In the genomic region with DNA sequence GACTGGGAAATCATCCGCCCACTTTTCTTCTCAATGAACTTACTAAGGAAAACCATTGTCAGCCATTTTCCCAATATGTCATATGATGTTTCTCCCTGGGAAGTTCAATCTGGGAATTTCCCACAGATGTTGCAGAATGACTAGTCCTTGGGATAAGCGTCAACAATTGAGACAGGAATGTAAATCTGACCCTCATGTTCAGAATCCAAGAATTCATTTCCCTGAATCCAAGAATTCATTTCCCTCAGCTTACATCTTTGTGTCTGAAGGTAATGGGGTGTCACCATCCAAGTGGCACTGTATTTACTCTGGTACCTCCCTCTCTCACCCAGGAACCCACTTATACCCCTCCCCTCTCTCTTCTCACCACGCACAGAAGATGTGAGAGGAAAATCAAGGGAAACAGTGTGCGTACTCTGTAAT, we compare ENCODE assay signal across 9 cellular contexts. TPM values are rescaled to one million over a fixed set of nuclear protein-coding genes. Genes with fewer than 3 reads are reported as not detected.
DNase-seq lines count a peak whose midpoint lies in the region; ATAC-seq and TF ChIP-seq lines count a peak whose summit lies in the region.
"Had no signal": no experiment of that assay in that cellular context is flagged by ENCODE, and none has a peak within 500 bp of the region (broad histone marks: within the 10 kb centered on the region; RNA-seq: fewer than 3 reads in every experiment).

No MANE protein-coding gene starts in this region.

- H3K4me1 ChIP-seq in Peyer's patch = peaks cover 0 to 72% (median 11%) of the 10 kb centered on the region in 4 donors

- H3K4me3 ChIP-seq in Peyer's patch = peak overlapping the region in 1 of 4 donors; percentile 6

- H3K9me3 ChIP-seq in Peyer's patch = no peaks in the 10 kb centered on the region

- no peaks in the 10 kb centered on the region for H3K27me3 ChIP-seq in Peyer's patch

- DNase-seq in Daoy (ENCODE audit: low read depth) (peak; percentile 85), Peyer's patch (no peak), epidermal melanocyte (ENCODE audit: insufficient read length, low spot score) (peak; percentile 57), pons (ENCODE audit: low spot score) (peak; percentile 56), SIG-M5 (lab: John Stamatoyannopoulos, UW) (no peak), NCI-H446 (lab: John Stamatoyannopoulos, UW) (no peak)
- DNase-seq in activated effector memory CD4-positive, alpha-beta T cell treated with anti-CD3 and anti-CD28 coated beads, Interleukin-2, amount 50 U/mL, for 16 hours = no peak

- no peaks in the 10 kb centered on the region for H3K36me3 ChIP-seq in Peyer's patch

- no peak for ATAC-seq in GM21825 (IDR thresholded peaks at IDR 0.05; ENCODE audit: unreplicated experiment)
- ATAC-seq: Panc1 had no signal

- TF ChIP-seq POLR2A in Peyer's patch (IDR thresholded peaks at IDR 0.05) = no peak

- peak overlapping the region; percentile 58 to 77 (median 69) for H3K27ac ChIP-seq in Peyer's patch

- no peak for TF ChIP-seq CTCF in Peyer's patch (IDR thresholded peaks at IDR 0.05)

RNA-seq across cellular contexts. Expression of gene KLF9, which starts 7.4 kb away (rescaled TPM):
- total RNA-seq in Daoy (2014; rRNA removed; shearing (Covaris generic)) = 9.4 and 10.6 TPM in 2 replicates
- 100 to 1,000 TPM in 1 of 4 donors, 10 to 100 TPM in 3; 40.6 to 124 (median 55.4) TPM for total RNA-seq in Peyer's patch

Comparison
In these comparisons a context has a peak if more than half of its experiments do, and no peak if none do; other contexts are left out.
1. DNase-seq: peak in Daoy (single experiment), epidermal melanocyte (single experiment) and pons (single experiment); none in Peyer's patch (0 of 3), activated effector memory CD4-positive, alpha-beta T cell treated with anti-CD3 and anti-CD28 coated beads, Interleukin-2, amount 50 U/mL, for 16 hours (single experiment), SIG-M5 (single experiment) and NCI-H446 (0 of 2).